Comparison of ENCODE assay signal across 8 cellular contexts in genomic region chr19:16326401-16327130, GRCh38. TPM values are rescaled to one million over a fixed set of nuclear protein-coding genes. Genes with fewer than 3 reads are reported as not detected.
A peak's percentile ranks its signal among the peaks of the same experiment; 100 is the strongest.
DNase-seq lines count a peak whose midpoint lies in the region; ATAC-seq and FAIRE-seq lines count a peak whose summit lies in the region.

No MANE protein-coding gene starts in this region.

- no peak for DNase-seq in HTR-8/SVneo (ENCODE audit: insufficient read length, low spot score)
- DNase-seq in activated T-helper 2 cell treated with anti-CD3 and anti-CD28 coated beads, Interferon-gamma antibody, Interleukin-2, Interleukin-4, amounts not matched to agents 10 μg/mL and 5 μg/mL and 100 μg/mL, durations not matched to agents 14 hours and 24 hours and 36 hours (ENCODE audit: low spot score), result peak; percentile 59
- peak; percentile 54 for DNase-seq in stimulated activated CD8-positive, alpha-beta memory T cell treated with anti-CD3 and anti-CD28 coated beads, Interleukin-4, amount 100 ng/mL, for 48 hours
- DNase-seq in NCI-H1436 (lab: John Stamatoyannopoulos, UW), result no peak
- no peak for DNase-seq in NCI-H226
- DNase-seq in midbrain (lab: John Stamatoyannopoulos, UW), result no peak

- intact Hi-C loops in activated T-helper 2 cell treated with anti-CD3 and anti-CD28 coated beads, Interferon-gamma antibody, Interleukin-2, Interleukin-4, amounts not matched to agents 10 μg/mL and 5 μg/mL and 100 μg/mL, durations not matched to agents 14 hours and 24 hours and 36 hours (cut with micrococcal nuclease), result loop anchor here (5.0 kb wide), 4 partner anchors 44 to 249 kb away; partner anchors contain the start of gene TPM4

- peak overlapping the region; percentile 25 for H3K27ac Mint-ChIP-seq in activated T-helper 2 cell treated with anti-CD3 and anti-CD28 coated beads, Interferon-gamma antibody, Interleukin-2, Interleukin-4, amounts not matched to agents 10 μg/mL and 5 μg/mL and 100 μg/mL, durations not matched to agents 14 hours and 24 hours and 36 hours

- FAIRE-seq in HTR-8/SVneo (lab: Jason Lieb, UNC), result peak; percentile 51

- peaks cover 37% of the 10 kb centered on the region for H3K36me3 Mint-ChIP-seq in activated T-helper 2 cell treated with anti-CD3 and anti-CD28 coated beads, Interferon-gamma antibody, Interleukin-2, Interleukin-4, amounts not matched to agents 10 μg/mL and 5 μg/mL and 100 μg/mL, durations not matched to agents 14 hours and 24 hours and 36 hours (ENCODE audit: low read depth)

- peak overlapping the region; percentile 81 for H3K4me3 Mint-ChIP-seq in activated T-helper 2 cell treated with anti-CD3 and anti-CD28 coated beads, Interferon-gamma antibody, Interleukin-2, Interleukin-4, amounts not matched to agents 10 μg/mL and 5 μg/mL and 100 μg/mL, durations not matched to agents 14 hours and 24 hours and 36 hours (ENCODE audit: low read depth)

- H3K27me3 Mint-ChIP-seq in activated T-helper 2 cell treated with anti-CD3 and anti-CD28 coated beads, Interferon-gamma antibody, Interleukin-2, Interleukin-4, amounts not matched to agents 10 μg/mL and 5 μg/mL and 100 μg/mL, durations not matched to agents 14 hours and 24 hours and 36 hours (ENCODE audit: low read depth), result peaks cover 27% of the 10 kb centered on the region

- H3K4me3 ChIP-seq in iPS-11a (ENCODE audit: low read depth, low read length), result peak overlapping the region; percentile 65

- H3K4me1 Mint-ChIP-seq in activated T-helper 2 cell treated with anti-CD3 and anti-CD28 coated beads, Interferon-gamma antibody, Interleukin-2, Interleukin-4, amounts not matched to agents 10 μg/mL and 5 μg/mL and 100 μg/mL, durations not matched to agents 14 hours and 24 hours and 36 hours (ENCODE audit: low read depth), result peaks cover 54% of the 10 kb centered on the region

- ATAC-seq in HG02642 (IDR thresholded peaks at IDR 0.05; ENCODE audit: poor library complexity, unreplicated experiment), result no peak

- no peaks in the 10 kb centered on the region for H3K9me3 Mint-ChIP-seq in activated T-helper 2 cell treated with anti-CD3 and anti-CD28 coated beads, Interferon-gamma antibody, Interleukin-2, Interleukin-4, amounts not matched to agents 10 μg/mL and 5 μg/mL and 100 μg/mL, durations not matched to agents 14 hours and 24 hours and 36 hours

RNA-seq across cellular contexts. Expression of gene KLF2, which starts 1.9 kb away (rescaled TPM):
- 2.4 and 2.7 TPM in 2 replicates for total RNA-seq in activated T-helper 2 cell treated with anti-CD3 and anti-CD28 coated beads, Interferon-gamma antibody, Interleukin-2, Interleukin-4, amounts not matched to agents 10 μg/mL and 5 μg/mL and 100 μg/mL, durations not matched to agents 14 hours and 24 hours and 36 hours

Comparison
In these comparisons a context has a peak if more than half of its experiments do, and no peak if none do; other contexts are left out.
1. DNase-seq: peak in activated T-helper 2 cell treated with anti-CD3 and anti-CD28 coated beads, Interferon-gamma antibody, Interleukin-2, Interleukin-4, amounts not matched to agents 10 μg/mL and 5 μg/mL and 100 μg/mL, durations not matched to agents 14 hours and 24 hours and 36 hours (single experiment) and stimulated activated CD8-positive, alpha-beta memory T cell treated with anti-CD3 and anti-CD28 coated beads, Interleukin-4, amount 100 ng/mL, for 48 hours (single experiment); none in HTR-8/SVneo (single experiment), NCI-H1436 (single experiment), NCI-H226 (single experiment) and midbrain (single experiment).